In genomic region chr11:33463059-33463458, GRCh38 we compare ENCODE assay signal across 13 cellular contexts.
"Had no signal": no experiment of that assay in that cellular context is flagged by ENCODE, and none has a peak within 500 bp of the region (broad histone marks: within the 10 kb centered on the region; RNA-seq: fewer than 3 reads in every experiment).

No MANE protein-coding gene starts in this region.

- H3K9me3 ChIP-seq: psoas muscle, testis had no signal

- DNase-seq: activated CD4-positive, alpha-beta memory T cell treated with anti-CD3 and anti-CD28 coated beads for 36 hours; activated CD4-positive, alpha-beta T cell treated with anti-CD3 and anti-CD28 coated beads for 1 hour; activated naive CD4-positive, alpha-beta T cell treated with anti-CD3 and anti-CD28 coated beads, Interleukin-2, amount 50 U/mL, for 16 hours; activated T-cell treated with anti-CD3 and anti-CD28 coated beads, Interleukin-2, amount 50 U/mL, for 24 hours; central memory CD4-positive, alpha-beta T cell; effector memory CD4-positive, alpha-beta T cell; midbrain; psoas muscle; testis had no signal

- H3K27ac ChIP-seq: epithelial cell of prostate, hepatocyte, psoas muscle, testis had no signal

- H3K4me3 ChIP-seq: hepatocyte, psoas muscle, testis had no signal

- H3K27me3 ChIP-seq: hepatocyte, testis had no signal

- H3K4me1 ChIP-seq: psoas muscle, testis had no signal

- ATAC-seq: left lobe of liver, psoas muscle, sciatic nerve had no signal
